In genomic region chr9:95875305-95876137, GRCh38 we compare ENCODE assay signal across 1 cellular context.
TF ChIP-seq lines count a peak whose summit lies in the region.

A gene with protein sequence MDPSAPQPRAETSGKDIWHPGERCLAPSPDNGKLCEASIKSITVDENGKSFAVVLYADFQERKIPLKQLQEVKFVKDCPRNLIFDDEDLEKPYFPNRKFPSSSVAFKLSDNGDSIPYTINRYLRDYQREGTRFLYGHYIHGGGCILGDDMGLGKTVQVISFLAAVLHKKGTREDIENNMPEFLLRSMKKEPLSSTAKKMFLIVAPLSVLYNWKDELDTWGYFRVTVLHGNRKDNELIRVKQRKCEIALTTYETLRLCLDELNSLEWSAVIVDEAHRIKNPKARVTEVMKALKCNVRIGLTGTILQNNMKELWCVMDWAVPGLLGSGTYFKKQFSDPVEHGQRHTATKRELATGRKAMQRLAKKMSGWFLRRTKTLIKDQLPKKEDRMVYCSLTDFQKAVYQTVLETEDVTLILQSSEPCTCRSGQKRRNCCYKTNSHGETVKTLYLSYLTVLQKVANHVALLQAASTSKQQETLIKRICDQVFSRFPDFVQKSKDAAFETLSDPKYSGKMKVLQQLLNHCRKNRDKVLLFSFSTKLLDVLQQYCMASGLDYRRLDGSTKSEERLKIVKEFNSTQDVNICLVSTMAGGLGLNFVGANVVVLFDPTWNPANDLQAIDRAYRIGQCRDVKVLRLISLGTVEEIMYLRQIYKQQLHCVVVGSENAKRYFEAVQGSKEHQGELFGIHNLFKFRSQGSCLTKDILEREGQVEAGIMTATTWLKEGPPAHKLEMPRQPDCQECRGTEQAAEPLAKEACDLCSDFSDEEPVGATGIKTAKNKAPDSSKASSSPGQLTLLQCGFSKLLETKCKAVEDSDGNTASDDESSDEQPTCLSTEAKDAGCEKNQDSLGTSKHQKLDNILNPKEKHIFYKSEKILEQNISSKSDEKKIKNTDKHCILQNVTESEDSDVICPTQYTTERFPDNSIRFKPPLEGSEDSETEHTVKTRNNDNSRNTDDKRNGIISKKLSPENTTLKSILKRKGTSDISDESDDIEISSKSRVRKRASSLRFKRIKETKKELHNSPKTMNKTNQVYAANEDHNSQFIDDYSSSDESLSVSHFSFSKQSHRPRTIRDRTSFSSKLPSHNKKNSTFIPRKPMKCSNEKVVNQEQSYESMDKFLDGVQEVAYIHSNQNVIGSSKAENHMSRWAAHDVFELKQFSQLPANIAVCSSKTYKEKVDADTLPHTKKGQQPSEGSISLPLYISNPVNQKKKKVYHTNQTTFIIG (N-terminal part only) (plus strand): TSS chr9:95875691. CDS start chr9:95876039, 348 bp downstream.

TF ChIP-seq in K562, 482 proteins besides CTCF, POLR2A, EP300 and RAD21 (continued from another document and continues in another):
- TF ChIP-seq, protein P1, sequence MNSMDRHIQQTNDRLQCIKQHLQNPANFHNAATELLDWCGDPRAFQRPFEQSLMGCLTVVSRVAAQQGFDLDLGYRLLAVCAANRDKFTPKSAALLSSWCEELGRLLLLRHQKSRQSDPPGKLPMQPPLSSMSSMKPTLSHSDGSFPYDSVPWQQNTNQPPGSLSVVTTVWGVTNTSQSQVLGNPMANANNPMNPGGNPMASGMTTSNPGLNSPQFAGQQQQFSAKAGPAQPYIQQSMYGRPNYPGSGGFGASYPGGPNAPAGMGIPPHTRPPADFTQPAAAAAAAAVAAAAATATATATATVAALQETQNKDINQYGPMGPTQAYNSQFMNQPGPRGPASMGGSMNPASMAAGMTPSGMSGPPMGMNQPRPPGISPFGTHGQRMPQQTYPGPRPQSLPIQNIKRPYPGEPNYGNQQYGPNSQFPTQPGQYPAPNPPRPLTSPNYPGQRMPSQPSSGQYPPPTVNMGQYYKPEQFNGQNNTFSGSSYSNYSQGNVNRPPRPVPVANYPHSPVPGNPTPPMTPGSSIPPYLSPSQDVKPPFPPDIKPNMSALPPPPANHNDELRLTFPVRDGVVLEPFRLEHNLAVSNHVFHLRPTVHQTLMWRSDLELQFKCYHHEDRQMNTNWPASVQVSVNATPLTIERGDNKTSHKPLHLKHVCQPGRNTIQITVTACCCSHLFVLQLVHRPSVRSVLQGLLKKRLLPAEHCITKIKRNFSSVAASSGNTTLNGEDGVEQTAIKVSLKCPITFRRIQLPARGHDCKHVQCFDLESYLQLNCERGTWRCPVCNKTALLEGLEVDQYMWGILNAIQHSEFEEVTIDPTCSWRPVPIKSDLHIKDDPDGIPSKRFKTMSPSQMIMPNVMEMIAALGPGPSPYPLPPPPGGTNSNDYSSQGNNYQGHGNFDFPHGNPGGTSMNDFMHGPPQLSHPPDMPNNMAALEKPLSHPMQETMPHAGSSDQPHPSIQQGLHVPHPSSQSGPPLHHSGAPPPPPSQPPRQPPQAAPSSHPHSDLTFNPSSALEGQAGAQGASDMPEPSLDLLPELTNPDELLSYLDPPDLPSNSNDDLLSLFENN (IDR thresholded peaks at IDR 0.05; ENCODE audit: low read depth in 2 of 2, low read length in 2 of 2), result 0 out of 4 replicates have a peak, but pooled peaks of 1 of the 2 experiments have one; percentile 65
- TF ChIP-seq STAG1 (CRISPR knock-in tag; IDR thresholded peaks at IDR 0.05; ENCODE audit: borderline replicate concordance) (no peak; the same call in 1 of the 2 replicates), ILK (tag; IDR thresholded peaks at IDR 0.05; ENCODE audit: borderline replicate concordance, low read depth) (no peak), ZNF24 (IDR thresholded peaks at IDR 0.05) (peak; percentile 70), SRSF9 (IDR thresholded peaks at IDR 0.05; ENCODE audit: borderline replicate concordance, low read depth, low read length) (no peak), TAF1 (IDR thresholded peaks at IDR 0.05; ENCODE audit: control insufficient read depth, extremely low read depth, insufficient read depth, low read length, severe bottlenecking) (peak; percentile 95), TCF7L2 (IDR thresholded peaks at IDR 0.05; ENCODE audit: low read depth, low read length) (peak; percentile 59; the same call in 1 of the 2 replicates), PHF8 (IDR thresholded peaks at IDR 0.05; ENCODE audit: borderline replicate concordance, low read length) (peak; percentile 98), RBM15 (IDR thresholded peaks at IDR 0.05; ENCODE audit: insufficient read depth, low read length) (no peak), RBBP5 (IDR thresholded peaks at IDR 0.05; ENCODE audit: borderline replicate concordance, insufficient read depth, low read length, poor library complexity, severe bottlenecking) (peak; percentile 97), BRD9 (IDR thresholded peaks at IDR 0.05; ENCODE audit: low read depth, partially characterized antibody) (peak; percentile 84), NCOA6 (IDR thresholded peaks at IDR 0.05) (no peak), ZNF785 (CRISPR knock-in tag; IDR thresholded peaks at IDR 0.05) (no peak), PHF21A (IDR thresholded peaks at IDR 0.05; ENCODE audit: borderline replicate concordance, low read depth) (no peak), ARID3A (IDR thresholded peaks at IDR 0.05; ENCODE audit: borderline replicate concordance, low read depth, low read length) (no peak), PURB (CRISPR knock-in tag; IDR thresholded peaks at IDR 0.05; ENCODE audit: low read depth) (no peak), ZNF134 (CRISPR knock-in tag; conservative IDR thresholded peaks at IDR 0.05) (0 out of 2 replicates have a peak, but pooled peaks have one; percentile 32), GTF2F1 (IDR thresholded peaks at IDR 0.05; ENCODE audit: low read depth, low read length) (peak; percentile 63; the same call in 1 of the 2 replicates), U2AF1 (optimal IDR thresholded peaks at IDR 0.05; ENCODE audit: low read depth, low read length) (no peak), PTTG1 (tag; IDR thresholded peaks at IDR 0.05; ENCODE audit: low read depth) (no peak), HEY1 (CRISPR knock-in tag; IDR thresholded peaks at IDR 0.05; ENCODE audit: borderline replicate concordance) (no peak), MYNN (IDR thresholded peaks at IDR 0.05) (peak; percentile 44; the same call in 1 of the 2 replicates), MYNN (CRISPR knock-in tag; IDR thresholded peaks at IDR 0.05) (no peak), KLF13 (tag; IDR thresholded peaks at IDR 0.05; ENCODE audit: borderline replicate concordance, low read depth) (peak; percentile 76), SMARCB1 (IDR thresholded peaks at IDR 0.05; ENCODE audit: insufficient read length, low read depth) (no peak), HDGF (IDR thresholded peaks at IDR 0.05) (no peak), ZHX1 (conservative IDR thresholded peaks at IDR 0.05; ENCODE audit: low read length) (peak; percentile 100), MEIS2 (IDR thresholded peaks at IDR 0.05; ENCODE audit: partially characterized antibody) (no peak), ZNF76 (CRISPR knock-in tag; IDR thresholded peaks at IDR 0.05; ENCODE audit: borderline replicate concordance) (0 out of 2 replicates have a peak, but pooled peaks have one; percentile 49), HMBOX1 (IDR thresholded peaks at IDR 0.05) (peak; percentile 89)
- TF ChIP-seq, protein P2, sequence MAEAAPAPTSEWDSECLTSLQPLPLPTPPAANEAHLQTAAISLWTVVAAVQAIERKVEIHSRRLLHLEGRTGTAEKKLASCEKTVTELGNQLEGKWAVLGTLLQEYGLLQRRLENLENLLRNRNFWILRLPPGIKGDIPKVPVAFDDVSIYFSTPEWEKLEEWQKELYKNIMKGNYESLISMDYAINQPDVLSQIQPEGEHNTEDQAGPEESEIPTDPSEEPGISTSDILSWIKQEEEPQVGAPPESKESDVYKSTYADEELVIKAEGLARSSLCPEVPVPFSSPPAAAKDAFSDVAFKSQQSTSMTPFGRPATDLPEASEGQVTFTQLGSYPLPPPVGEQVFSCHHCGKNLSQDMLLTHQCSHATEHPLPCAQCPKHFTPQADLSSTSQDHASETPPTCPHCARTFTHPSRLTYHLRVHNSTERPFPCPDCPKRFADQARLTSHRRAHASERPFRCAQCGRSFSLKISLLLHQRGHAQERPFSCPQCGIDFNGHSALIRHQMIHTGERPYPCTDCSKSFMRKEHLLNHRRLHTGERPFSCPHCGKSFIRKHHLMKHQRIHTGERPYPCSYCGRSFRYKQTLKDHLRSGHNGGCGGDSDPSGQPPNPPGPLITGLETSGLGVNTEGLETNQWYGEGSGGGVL (CRISPR knock-in tag; IDR thresholded peaks at IDR 0.05), result no peak
- TF ChIP-seq, protein P3, sequence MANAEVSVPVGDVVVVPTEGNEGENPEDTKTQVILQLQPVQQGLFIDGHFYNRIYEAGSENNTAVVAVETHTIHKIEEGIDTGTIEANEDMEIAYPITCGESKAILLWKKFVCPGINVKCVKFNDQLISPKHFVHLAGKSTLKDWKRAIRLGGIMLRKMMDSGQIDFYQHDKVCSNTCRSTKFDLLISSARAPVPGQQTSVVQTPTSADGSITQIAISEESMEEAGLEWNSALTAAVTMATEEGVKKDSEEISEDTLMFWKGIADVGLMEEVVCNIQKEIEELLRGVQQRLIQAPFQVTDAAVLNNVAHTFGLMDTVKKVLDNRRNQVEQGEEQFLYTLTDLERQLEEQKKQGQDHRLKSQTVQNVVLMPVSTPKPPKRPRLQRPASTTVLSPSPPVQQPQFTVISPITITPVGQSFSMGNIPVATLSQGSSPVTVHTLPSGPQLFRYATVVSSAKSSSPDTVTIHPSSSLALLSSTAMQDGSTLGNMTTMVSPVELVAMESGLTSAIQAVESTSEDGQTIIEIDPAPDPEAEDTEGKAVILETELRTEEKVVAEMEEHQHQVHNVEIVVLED (CRISPR knock-in tag; IDR thresholded peaks at IDR 0.05), result peak; percentile 73
- TF ChIP-seq, protein P4, sequence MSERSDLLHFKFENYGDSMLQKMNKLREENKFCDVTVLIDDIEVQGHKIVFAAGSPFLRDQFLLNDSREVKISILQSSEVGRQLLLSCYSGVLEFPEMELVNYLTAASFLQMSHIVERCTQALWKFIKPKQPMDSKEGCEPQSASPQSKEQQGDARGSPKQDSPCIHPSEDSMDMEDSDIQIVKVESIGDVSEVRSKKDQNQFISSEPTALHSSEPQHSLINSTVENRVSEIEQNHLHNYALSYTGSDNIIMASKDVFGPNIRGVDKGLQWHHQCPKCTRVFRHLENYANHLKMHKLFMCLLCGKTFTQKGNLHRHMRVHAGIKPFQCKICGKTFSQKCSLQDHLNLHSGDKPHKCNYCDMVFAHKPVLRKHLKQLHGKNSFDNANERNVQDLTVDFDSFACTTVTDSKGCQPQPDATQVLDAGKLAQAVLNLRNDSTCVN (CRISPR knock-in tag; IDR thresholded peaks at IDR 0.05), result 0 out of 2 replicates have a peak, but pooled peaks have one; percentile 22
- TF ChIP-seq, protein P5, sequence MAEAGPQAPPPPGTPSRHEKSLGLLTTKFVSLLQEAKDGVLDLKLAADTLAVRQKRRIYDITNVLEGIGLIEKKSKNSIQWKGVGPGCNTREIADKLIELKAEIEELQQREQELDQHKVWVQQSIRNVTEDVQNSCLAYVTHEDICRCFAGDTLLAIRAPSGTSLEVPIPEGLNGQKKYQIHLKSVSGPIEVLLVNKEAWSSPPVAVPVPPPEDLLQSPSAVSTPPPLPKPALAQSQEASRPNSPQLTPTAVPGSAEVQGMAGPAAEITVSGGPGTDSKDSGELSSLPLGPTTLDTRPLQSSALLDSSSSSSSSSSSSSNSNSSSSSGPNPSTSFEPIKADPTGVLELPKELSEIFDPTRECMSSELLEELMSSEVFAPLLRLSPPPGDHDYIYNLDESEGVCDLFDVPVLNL (CRISPR knock-in tag; IDR thresholded peaks at IDR 0.05; ENCODE audit: low read depth), result 0 out of 2 replicates have a peak, but pooled peaks have one; percentile 14
- TF ChIP-seq, protein P6, sequence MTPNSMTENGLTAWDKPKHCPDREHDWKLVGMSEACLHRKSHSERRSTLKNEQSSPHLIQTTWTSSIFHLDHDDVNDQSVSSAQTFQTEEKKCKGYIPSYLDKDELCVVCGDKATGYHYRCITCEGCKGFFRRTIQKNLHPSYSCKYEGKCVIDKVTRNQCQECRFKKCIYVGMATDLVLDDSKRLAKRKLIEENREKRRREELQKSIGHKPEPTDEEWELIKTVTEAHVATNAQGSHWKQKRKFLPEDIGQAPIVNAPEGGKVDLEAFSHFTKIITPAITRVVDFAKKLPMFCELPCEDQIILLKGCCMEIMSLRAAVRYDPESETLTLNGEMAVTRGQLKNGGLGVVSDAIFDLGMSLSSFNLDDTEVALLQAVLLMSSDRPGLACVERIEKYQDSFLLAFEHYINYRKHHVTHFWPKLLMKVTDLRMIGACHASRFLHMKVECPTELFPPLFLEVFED (CRISPR knock-in tag; conservative IDR thresholded peaks at IDR 0.05), result 0 out of 2 replicates have a peak, but pooled peaks have one; percentile 42
